19 cellular contexts compared by ENCODE assay signal in the genomic region with DNA sequence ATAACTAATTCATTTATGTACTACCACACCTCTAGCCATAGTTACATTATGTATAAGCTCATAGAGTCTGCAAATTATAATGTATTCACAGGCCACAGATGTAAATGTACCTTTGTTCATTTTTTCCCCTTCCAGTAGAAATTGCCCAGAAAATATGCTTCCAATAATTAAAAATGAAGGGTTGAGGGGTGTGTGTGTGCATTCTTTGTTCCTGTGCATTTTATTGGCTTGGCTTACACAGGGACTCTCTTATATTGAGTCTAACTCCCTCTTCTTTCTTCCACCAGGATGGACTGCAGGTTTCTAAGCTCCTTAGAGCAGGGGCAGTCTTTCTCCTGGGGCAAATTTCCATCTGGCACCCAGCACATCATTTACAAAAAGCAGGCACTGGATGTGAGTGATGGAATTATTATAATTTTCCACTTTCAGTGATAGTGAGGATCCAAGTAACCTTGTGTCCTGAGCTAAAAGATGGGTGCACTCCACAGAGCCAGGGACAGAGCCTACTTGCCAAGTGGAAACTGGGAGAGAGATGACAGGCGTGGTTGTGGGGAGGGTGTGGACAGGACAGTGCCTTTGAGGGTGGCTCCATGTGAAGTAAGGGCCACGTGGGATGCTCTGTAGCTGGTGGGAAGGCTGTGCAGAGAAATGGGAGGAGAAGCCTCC. TPM values are rescaled to one million over a fixed set of nuclear protein-coding genes. Genes with fewer than 3 reads are reported as not detected.
DNase-seq lines count a peak whose midpoint lies in the region; ATAC-seq and TF ChIP-seq lines count a peak whose summit lies in the region.
"Had no signal": no experiment of that assay in that cellular context is flagged by ENCODE, and none has a peak within 500 bp of the region (broad histone marks: within the 10 kb centered on the region; RNA-seq: fewer than 3 reads in every experiment).

No MANE protein-coding gene starts in this region.

- H3K9me3 Mint-ChIP-seq in activated T-helper 2 cell treated with anti-CD3 and anti-CD28 coated beads, Interferon-gamma antibody, Interleukin-2, Interleukin-4, amounts not matched to agents 10 μg/mL and 5 μg/mL and 100 μg/mL, durations not matched to agents 14 hours and 24 hours and 36 hours: no peaks in the 10 kb centered on the region
- H3K9me3 Mint-ChIP-seq: neural crest cell had no signal

- peak overlapping the region; percentile 32 to 55 for H3K27ac ChIP-seq in right atrium auricular region
- H3K27ac ChIP-seq: BLaER1 treated with 17β-estradiol and CSF1 and Interleukin-3, amounts not matched to agents 10 nM and 100 nM; hepatocyte; SK-N-MC had no signal

- no peak overlapping the region for H3K4me3 ChIP-seq in right atrium auricular region
- H3K4me3 ChIP-seq in skeletal muscle satellite cell (ENCODE audit: low read length): no peak overlapping the region
- H3K4me3 ChIP-seq: BLaER1 treated with 17β-estradiol and CSF1 and Interleukin-3, amounts not matched to agents 10 nM and 100 nM; hepatocyte; SK-N-MC had no signal

- H3K9ac ChIP-seq in skeletal muscle satellite cell (ENCODE audit: low read depth, low read length): peak overlapping the region; percentile 31
- H3K9ac ChIP-seq: BLaER1 treated with 17β-estradiol and CSF1 and Interleukin-3, amounts not matched to agents 10 nM and 100 nM had no signal

- H3K27me3 Mint-ChIP-seq in activated T-helper 2 cell treated with anti-CD3 and anti-CD28 coated beads, Interferon-gamma antibody, Interleukin-2, Interleukin-4, amounts not matched to agents 10 μg/mL and 5 μg/mL and 100 μg/mL, durations not matched to agents 14 hours and 24 hours and 36 hours (ENCODE audit: low read depth): peaks cover 24% of the 10 kb centered on the region

- H3K4me1 ChIP-seq in right atrium auricular region: peaks cover 0 to 74% of the 10 kb centered on the region in 2 donors
- H3K4me1 ChIP-seq in skeletal muscle satellite cell (ENCODE audit: control insufficient read depth, insufficient read depth, low read length): peaks cover 43% of the 10 kb centered on the region

- no peaks in the 10 kb centered on the region for H3K4me1 Mint-ChIP-seq in activated T-helper 2 cell treated with anti-CD3 and anti-CD28 coated beads, Interferon-gamma antibody, Interleukin-2, Interleukin-4, amounts not matched to agents 10 μg/mL and 5 μg/mL and 100 μg/mL, durations not matched to agents 14 hours and 24 hours and 36 hours (ENCODE audit: low read depth)

- no peak overlapping the region for H3K4me2 ChIP-seq in skeletal muscle satellite cell (ENCODE audit: low read length)
- H3K4me2 ChIP-seq: BLaER1 treated with 17β-estradiol and CSF1 and Interleukin-3, amounts not matched to agents 10 nM and 100 nM; hepatocyte had no signal

- no peak overlapping the region for H3K27ac Mint-ChIP-seq in activated T-helper 2 cell treated with anti-CD3 and anti-CD28 coated beads, Interferon-gamma antibody, Interleukin-2, Interleukin-4, amounts not matched to agents 10 μg/mL and 5 μg/mL and 100 μg/mL, durations not matched to agents 14 hours and 24 hours and 36 hours

- DNase-seq in Right ventricle myocardium inferior (ENCODE audit: missing footprints): peak; percentile 79
- no peak for DNase-seq in cardiac septum (ENCODE audit: low spot score)
- DNase-seq in right atrium auricular region (ENCODE audit: low spot score): peak; percentile 72
- DNase-seq in GDM1 (lab: John Stamatoyannopoulos, UW): no peak
- DNase-seq in NCI-H345 (lab: John Stamatoyannopoulos, UW): no peak
- DNase-seq in activated T-helper 2 cell treated with anti-CD3 and anti-CD28 coated beads, Interferon-gamma antibody, Interleukin-2, Interleukin-4, amounts not matched to agents 10 μg/mL and 5 μg/mL and 100 μg/mL, durations not matched to agents 14 hours and 24 hours and 36 hours (ENCODE audit: low spot score): no peak
- no peak for DNase-seq in KG1 (lab: John Stamatoyannopoulos, UW)
- DNase-seq: 8988T; cerebellar nuclear complex; mesendoderm; NCI-H1417 treated with DMSO at 0.1 percent for 48 hours; NCI-H2171; NCI-H748 treated with DMSO at 0.1 percent for 48 hours; stimulated activated naive CD8-positive, alpha-beta T cell treated with anti-CD3 and anti-CD28 coated beads, Interleukin-15, Interleukin-2, amounts not matched to agents 100 U/mL and 50 U/mL, for 24 hours had no signal

- no peak overlapping the region for H3K4me3 Mint-ChIP-seq in activated T-helper 2 cell treated with anti-CD3 and anti-CD28 coated beads, Interferon-gamma antibody, Interleukin-2, Interleukin-4, amounts not matched to agents 10 μg/mL and 5 μg/mL and 100 μg/mL, durations not matched to agents 14 hours and 24 hours and 36 hours (ENCODE audit: low read depth)
- H3K4me3 Mint-ChIP-seq: neural crest cell had no signal

- H3K9me3 ChIP-seq in right atrium auricular region: no peaks in the 10 kb centered on the region
- H3K9me3 ChIP-seq in skeletal muscle satellite cell (replicated peaks; ENCODE audit: low read length): no peaks in the 10 kb centered on the region
- H3K9me3 ChIP-seq: BLaER1 treated with 17β-estradiol and CSF1 and Interleukin-3, amounts not matched to agents 10 nM and 100 nM had no signal

- H3K36me3 ChIP-seq in right atrium auricular region (no peaks in the 10 kb centered on the region), skeletal muscle satellite cell (ENCODE audit: insufficient read depth, low read length) (peaks cover 19% of the 10 kb centered on the region)

- H3K27me3 ChIP-seq in right atrium auricular region (no peaks in the 10 kb centered on the region), skeletal muscle satellite cell (ENCODE audit: control insufficient read depth, insufficient read depth, low read length) (no peaks in the 10 kb centered on the region)
- H3K27me3 ChIP-seq: BLaER1 treated with 17β-estradiol and CSF1 and Interleukin-3, amounts not matched to agents 10 nM and 100 nM; hepatocyte had no signal

- TF ChIP-seq CTCF in right atrium auricular region (IDR thresholded peaks at IDR 0.05): no peak

- no peaks in the 10 kb centered on the region for H3K36me3 Mint-ChIP-seq in activated T-helper 2 cell treated with anti-CD3 and anti-CD28 coated beads, Interferon-gamma antibody, Interleukin-2, Interleukin-4, amounts not matched to agents 10 μg/mL and 5 μg/mL and 100 μg/mL, durations not matched to agents 14 hours and 24 hours and 36 hours (ENCODE audit: low read depth)

- intact Hi-C loops in Right ventricle myocardium inferior (cut with DNase I): no loop called here
- intact Hi-C loops in cardiac septum (cut with DNase I): no loop called here
- intact Hi-C loops in activated T-helper 2 cell treated with anti-CD3 and anti-CD28 coated beads, Interferon-gamma antibody, Interleukin-2, Interleukin-4, amounts not matched to agents 10 μg/mL and 5 μg/mL and 100 μg/mL, durations not matched to agents 14 hours and 24 hours and 36 hours (cut with micrococcal nuclease): no loop called here

- peak; percentile 94 for ATAC-seq in Right ventricle myocardium inferior
- ATAC-seq: stimulated activated naive CD8-positive, alpha-beta T cell treated with anti-CD3 and anti-CD28 coated beads, Interleukin-15, Interleukin-2, amounts not matched to agents 100 U/mL and 50 U/mL, for 24 hours had no signal

RNA-seq across cellular contexts. Expression of a gene that starts 16.2 kb away (rescaled TPM):
- total RNA-seq in Right ventricle myocardium inferior: 862 TPM
- total RNA-seq in cardiac septum: 739 TPM
- 100 to 1,000 TPM; 866 to 898 TPM for total RNA-seq in right atrium auricular region
- 29.9 and 36.7 TPM in 2 replicates for total RNA-seq in skeletal muscle satellite cell (2012; rRNA removed)
- total RNA-seq in activated T-helper 2 cell treated with anti-CD3 and anti-CD28 coated beads, Interferon-gamma antibody, Interleukin-2, Interleukin-4, amounts not matched to agents 10 μg/mL and 5 μg/mL and 100 μg/mL, durations not matched to agents 14 hours and 24 hours and 36 hours: not detected in 2 replicates

Comparison
In these comparisons a context has a peak if more than half of its experiments do, and no peak if none do; other contexts are left out.
1. DNase-seq: peak in Right ventricle myocardium inferior (single experiment) and right atrium auricular region (single experiment); none in cardiac septum (single experiment), GDM1 (single experiment), NCI-H345 (single experiment), activated T-helper 2 cell treated with anti-CD3 and anti-CD28 coated beads, Interferon-gamma antibody, Interleukin-2, Interleukin-4, amounts not matched to agents 10 μg/mL and 5 μg/mL and 100 μg/mL, durations not matched to agents 14 hours and 24 hours and 36 hours (single experiment) and KG1 (single experiment).
2. RNA of a gene that starts 16.2 kb away (total RNA-seq): 866 to 898 TPM in right atrium auricular region, 862 TPM in Right ventricle myocardium inferior (single experiment) and 739 TPM in cardiac septum (single experiment); not detected in activated T-helper 2 cell treated with anti-CD3 and anti-CD28 coated beads, Interferon-gamma antibody, Interleukin-2, Interleukin-4, amounts not matched to agents 10 μg/mL and 5 μg/mL and 100 μg/mL, durations not matched to agents 14 hours and 24 hours and 36 hours; every median in the first group is over 100 times any median in the second.